In the genomic region with DNA sequence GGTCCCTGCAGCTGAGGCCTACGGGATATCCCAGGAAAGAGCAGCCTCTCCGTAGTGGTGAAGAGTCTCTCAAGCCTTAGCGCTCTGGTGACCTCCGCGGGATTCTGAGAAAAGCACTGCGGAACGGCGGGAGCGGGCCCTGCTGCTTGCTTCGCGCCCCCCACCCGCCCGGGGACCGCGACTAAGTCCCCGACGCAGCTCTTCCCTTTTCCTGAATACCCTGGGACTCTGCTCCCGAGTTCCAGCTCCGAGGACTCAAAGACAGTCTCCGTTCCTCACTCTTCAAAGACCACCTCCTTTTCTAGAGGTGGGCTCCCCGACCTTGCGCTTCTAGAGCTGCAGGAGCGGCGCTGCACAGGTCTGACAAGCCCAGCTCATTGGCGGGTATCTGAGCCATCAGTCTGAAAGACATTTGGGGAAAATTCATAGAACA, we compare ENCODE assay signal across 21 cellular contexts. TPM values are rescaled to one million over a fixed set of nuclear protein-coding genes. Genes with fewer than 3 reads are reported as not detected.
A peak's percentile ranks its signal among the peaks of the same experiment; 100 is the strongest.
DNase-seq lines count a peak whose midpoint lies in the region; ATAC-seq lines count a peak whose summit lies in the region.
"Had no signal": no experiment of that assay in that cellular context is flagged by ENCODE, and none has a peak within 500 bp of the region (broad histone marks: within the 10 kb centered on the region; RNA-seq: fewer than 3 reads in every experiment).

No MANE protein-coding gene starts in this region.

- WGBS in ectodermal cell, 2 experiments: 0 to 1% methylated on average over 24 of the region's 25 CpGs

- H3K4me3 ChIP-seq in HUES6 (ENCODE audit: low read depth, low read length): peak overlapping the region; percentile 74
- peak overlapping the region; percentile 14 for H3K4me3 ChIP-seq in ectodermal cell (ENCODE audit: insufficient read depth, low read depth, low read length)
- peak overlapping the region; percentile 47; the same call in 1 of the 2 replicates for H3K4me3 ChIP-seq in iPS-20b (ENCODE audit: low read length)
- H3K4me3 ChIP-seq: body of pancreas had no signal

- no peak overlapping the region for H3K27ac ChIP-seq in HUES6 (ENCODE audit: low read depth, low read length)
- H3K27ac ChIP-seq in ectodermal cell (ENCODE audit: insufficient read depth, low read depth, low read length, poor library complexity, severe bottlenecking): no peak overlapping the region
- H3K27ac ChIP-seq in iPS-20b (ENCODE audit: low read length): no peak overlapping the region
- H3K27ac ChIP-seq: body of pancreas, neutrophil, psoas muscle had no signal

- H3K36me3 ChIP-seq in HUES6 (ENCODE audit: control insufficient read depth, insufficient read depth, low read length) (no peaks in the 10 kb centered on the region), ectodermal cell (ENCODE audit: control insufficient read depth, insufficient read depth, low read length) (no peaks in the 10 kb centered on the region), iPS-20b (ENCODE audit: insufficient read depth, low read depth, low read length) (no peaks in the 10 kb centered on the region)
- H3K36me3 ChIP-seq: neutrophil, tibial nerve had no signal

- DNase-seq in retina: peak; percentile 66
- no peak for DNase-seq in GM03348 (ENCODE audit: low spot score)
- no peak for DNase-seq in COR-L47 (lab: John Stamatoyannopoulos, UW)
- no peak for DNase-seq in NCI-H446 (lab: John Stamatoyannopoulos, UW)
- DNase-seq: activated CD4-positive, alpha-beta T cell treated with anti-CD3 and anti-CD28 coated beads for 36 hours; body of pancreas; CD4-positive, alpha-beta memory T cell; DMS53; midbrain; MM.1S; NCI-H146; NCI-H748 treated with DMSO at 0.1 percent for 48 hours; psoas muscle; stimulated activated CD4-positive, alpha-beta T cell treated with anti-CD3 and anti-CD28 coated beads, Interleukin-4, amount 100 ng/mL, for 1 hour had no signal

- H3K9ac ChIP-seq in HUES6 (ENCODE audit: low read length): peak overlapping the region; percentile 1
- no peak overlapping the region for H3K9ac ChIP-seq in iPS-20b (ENCODE audit: low read depth, low read length)

- peaks cover 80% of the 10 kb centered on the region for H3K27me3 ChIP-seq in HUES6 (ENCODE audit: control insufficient read depth, insufficient read depth, low read length)
- peaks cover 75% of the 10 kb centered on the region for H3K27me3 ChIP-seq in ectodermal cell (ENCODE audit: control insufficient read depth, insufficient read depth, low read length, poor library complexity, severe bottlenecking)
- peaks cover 88% of the 10 kb centered on the region for H3K27me3 ChIP-seq in iPS-20b (ENCODE audit: insufficient read depth, low read length)

- no peak for ATAC-seq in HG03135 (IDR thresholded peaks at IDR 0.05; ENCODE audit: unreplicated experiment)
- ATAC-seq: activated CD4-positive, alpha-beta T cell treated with anti-CD3 and anti-CD28 coated beads for 36 hours; body of pancreas; psoas muscle; Right ventricle myocardium inferior had no signal

- H3K4me1 ChIP-seq in HUES6 (ENCODE audit: control insufficient read depth, insufficient read depth, low read length) (peaks cover 37% of the 10 kb centered on the region), ectodermal cell (ENCODE audit: control insufficient read depth, insufficient read depth, low read length) (peaks cover 23% of the 10 kb centered on the region), iPS-20b (ENCODE audit: insufficient read depth, low read length) (peaks cover 25% of the 10 kb centered on the region; the same call in 1 of the 2 replicates)
- H3K4me1 ChIP-seq: psoas muscle had no signal

- H3K9me3 ChIP-seq in HUES6 (ENCODE audit: control insufficient read depth, insufficient read depth, low read depth, low read length) (no peaks in the 10 kb centered on the region), ectodermal cell (ENCODE audit: control insufficient read depth, low read length) (no peaks in the 10 kb centered on the region), iPS-20b (ENCODE audit: insufficient read depth, low read depth, low read length) (no peaks in the 10 kb centered on the region)
- H3K9me3 ChIP-seq: body of pancreas, neutrophil, psoas muscle, tibial nerve had no signal

RNA-seq across cellular contexts. Expression of a gene that starts 3.6 kb away (rescaled TPM):
- polyA plus RNA-seq in ectodermal cell (2013, experiment 1 of 4): 3.9 TPM
- polyA plus RNA-seq in ectodermal cell (2013, experiment 2 of 4): 4.2 TPM
- 6.4 TPM for polyA plus RNA-seq in ectodermal cell (2013, experiment 3 of 4)
- polyA plus RNA-seq in ectodermal cell (2013, experiment 4 of 4): 6.4 TPM
- polyA plus RNA-seq: CD4-positive, alpha-beta memory T cell had no signal

Comparison
In these comparisons a context has a peak if more than half of its experiments do, and no peak if none do; other contexts are left out.
1. H3K4me3 ChIP-seq: peak in every context shown above with its lines; median percentile 74 in HUES6; 47 in iPS-20b; 14 in ectodermal cell.